17 cellular contexts compared by ENCODE assay signal in genomic region chr10:115209133-115209532, GRCh38.
A peak's percentile ranks its signal among the peaks of the same experiment; 100 is the strongest.
DNase-seq lines count a peak whose midpoint lies in the region; ATAC-seq and TF ChIP-seq lines count a peak whose summit lies in the region.
"Had no signal": no experiment of that assay in that cellular context is flagged by ENCODE, and none has a peak within 500 bp of the region (broad histone marks: within the 10 kb centered on the region; RNA-seq: fewer than 3 reads in every experiment).

No MANE protein-coding gene starts in this region.

- peaks cover 2% of the 10 kb centered on the region for H3K27me3 Mint-ChIP-seq in activated naive CD8-positive, alpha-beta T cell treated with anti-CD3 and anti-CD28 coated beads, Interleukin-2, amount 50 U/mL, for 24 hours
- peaks cover 2% of the 10 kb centered on the region for H3K27me3 Mint-ChIP-seq in activated CD4-positive, alpha-beta T cell treated with anti-CD3 and anti-CD28 coated beads for 36 hours

- CTCF ChIA-PET in RWPE1 (lab: Yijun Ruan, JAX): no interaction called here
- CTCF ChIA-PET in activated CD4-positive, alpha-beta T cell treated with anti-CD3 and anti-CD28 coated beads for 36 hours (lab: Charles Lee): no interaction called here

- no peaks in the 10 kb centered on the region for H3K36me3 ChIP-seq in adipocyte (ENCODE audit: control insufficient read depth, insufficient read depth, low read length, severe bottlenecking)
- no peaks in the 10 kb centered on the region for H3K36me3 ChIP-seq in MG63
- H3K36me3 ChIP-seq: thyroid gland had no signal

- POLR2A ChIA-PET in RWPE1 (lab: Yijun Ruan, JAX; ENCODE audit: low non-redundant PET): no interaction called here
- POLR2A ChIA-PET in activated CD4-positive, alpha-beta T cell treated with anti-CD3 and anti-CD28 coated beads for 36 hours (lab: Charles Lee): no interaction called here

- H3K4me3 ChIP-seq in adipocyte (ENCODE audit: low read length): no peak overlapping the region
- no peak overlapping the region for H3K4me3 ChIP-seq in MG63
- H3K4me3 ChIP-seq: thyroid gland had no signal

- peaks cover 5% of the 10 kb centered on the region for H3K9me3 Mint-ChIP-seq in activated naive CD8-positive, alpha-beta T cell treated with anti-CD3 and anti-CD28 coated beads, Interleukin-2, amount 50 U/mL, for 24 hours
- H3K9me3 Mint-ChIP-seq in activated CD4-positive, alpha-beta T cell treated with anti-CD3 and anti-CD28 coated beads for 36 hours (ENCODE audit: low read depth): peaks cover 2% of the 10 kb centered on the region

- ATAC-seq in GM18498 (IDR thresholded peaks at IDR 0.05; ENCODE audit: unreplicated experiment): peak; percentile 83
- peak; percentile 80 for ATAC-seq in GM21390 (IDR thresholded peaks at IDR 0.05; ENCODE audit: unreplicated experiment)
- peak; percentile 62 for ATAC-seq in HG02973 (IDR thresholded peaks at IDR 0.05; ENCODE audit: unreplicated experiment)
- ATAC-seq in activated naive CD8-positive, alpha-beta T cell treated with anti-CD3 and anti-CD28 coated beads, Interleukin-2, amount 50 U/mL, for 24 hours: no peak
- ATAC-seq in activated CD4-positive, alpha-beta T cell treated with anti-CD3 and anti-CD28 coated beads for 36 hours: no peak
- ATAC-seq: PC-3, sciatic nerve had no signal

- H3K27me3 ChIP-seq in adipocyte (replicated peaks; ENCODE audit: control insufficient read depth, insufficient read depth, low read length) (no peaks in the 10 kb centered on the region), MG63 (no peaks in the 10 kb centered on the region)
- H3K27me3 ChIP-seq: thyroid gland had no signal

- intact Hi-C loops in activated CD4-positive, alpha-beta T cell treated with anti-CD3 and anti-CD28 coated beads for 36 hours (cut with DNase I, micrococcal nuclease): no loop called here

- H3K4me1 Mint-ChIP-seq in activated naive CD8-positive, alpha-beta T cell treated with anti-CD3 and anti-CD28 coated beads, Interleukin-2, amount 50 U/mL, for 24 hours: peaks cover 8% of the 10 kb centered on the region
- H3K4me1 Mint-ChIP-seq in activated CD4-positive, alpha-beta T cell treated with anti-CD3 and anti-CD28 coated beads for 36 hours: peaks cover 3% of the 10 kb centered on the region
- H3K4me1 Mint-ChIP-seq: mesothelial cell of epicardium had no signal

- no peak overlapping the region for H3K27ac ChIP-seq in RWPE1
- H3K27ac ChIP-seq: thyroid gland had no signal

- no peak overlapping the region for H3K4me3 Mint-ChIP-seq in activated naive CD8-positive, alpha-beta T cell treated with anti-CD3 and anti-CD28 coated beads, Interleukin-2, amount 50 U/mL, for 24 hours
- no peak overlapping the region for H3K4me3 Mint-ChIP-seq in activated CD4-positive, alpha-beta T cell treated with anti-CD3 and anti-CD28 coated beads for 36 hours
- H3K4me3 Mint-ChIP-seq: mesothelial cell of epicardium had no signal

- no peaks in the 10 kb centered on the region for H3K4me1 ChIP-seq in adipocyte (ENCODE audit: control insufficient read depth, insufficient read depth, low read length)
- H3K4me1 ChIP-seq: thyroid gland had no signal

- H3K27ac Mint-ChIP-seq in activated naive CD8-positive, alpha-beta T cell treated with anti-CD3 and anti-CD28 coated beads, Interleukin-2, amount 50 U/mL, for 24 hours: no peak overlapping the region
- no peak overlapping the region for H3K27ac Mint-ChIP-seq in activated CD4-positive, alpha-beta T cell treated with anti-CD3 and anti-CD28 coated beads for 36 hours
- H3K27ac Mint-ChIP-seq: mesothelial cell of epicardium had no signal

- TF ChIP-seq CTCF in RWPE1 (conservative IDR thresholded peaks at IDR 0.05; ENCODE audit: low read depth): no peak

- no peaks in the 10 kb centered on the region for H3K36me3 Mint-ChIP-seq in activated naive CD8-positive, alpha-beta T cell treated with anti-CD3 and anti-CD28 coated beads, Interleukin-2, amount 50 U/mL, for 24 hours (ENCODE audit: low read depth)
- no peaks in the 10 kb centered on the region for H3K36me3 Mint-ChIP-seq in activated CD4-positive, alpha-beta T cell treated with anti-CD3 and anti-CD28 coated beads for 36 hours (ENCODE audit: low read depth)
- H3K36me3 Mint-ChIP-seq: mesothelial cell of epicardium had no signal

- H3K9ac ChIP-seq in adipocyte (ENCODE audit: low read length): no peak overlapping the region

- DNase-seq in adipocyte (ENCODE audit: low read depth) (peak; percentile 21), MG63 (no peak), RWPE1 (ENCODE audit: low spot score) (no peak)
- no peak for DNase-seq in activated naive CD8-positive, alpha-beta T cell treated with anti-CD3 and anti-CD28 coated beads, Interleukin-2, amount 50 U/mL, for 24 hours
- DNase-seq in activated CD4-positive, alpha-beta T cell treated with anti-CD3 and anti-CD28 coated beads for 36 hours: no peak
- DNase-seq: activated gamma-delta T cell; cortex of kidney; head of caudate nucleus; NCI-H446; PC-3; stimulated activated CD4-positive, alpha-beta T cell treated with anti-CD3 and anti-CD28 coated beads, Interleukin-4, amount 100 ng/mL, for 1 hour; thyroid gland had no signal

- H3K9me3 ChIP-seq in adipocyte (ENCODE audit: control insufficient read depth, low read length) (no peaks in the 10 kb centered on the region), MG63 (peaks cover 4% of the 10 kb centered on the region; the same call in 1 of the 2 replicates)
- H3K9me3 ChIP-seq: thyroid gland had no signal

Comparison
In these comparisons a context has a peak if more than half of its experiments do, and no peak if none do; other contexts are left out.
1. ATAC-seq: peak in GM18498 (single experiment), GM21390 (single experiment) and HG02973 (single experiment); none in activated naive CD8-positive, alpha-beta T cell treated with anti-CD3 and anti-CD28 coated beads, Interleukin-2, amount 50 U/mL, for 24 hours (single experiment) and activated CD4-positive, alpha-beta T cell treated with anti-CD3 and anti-CD28 coated beads for 36 hours (single experiment).